In the genomic region with DNA sequence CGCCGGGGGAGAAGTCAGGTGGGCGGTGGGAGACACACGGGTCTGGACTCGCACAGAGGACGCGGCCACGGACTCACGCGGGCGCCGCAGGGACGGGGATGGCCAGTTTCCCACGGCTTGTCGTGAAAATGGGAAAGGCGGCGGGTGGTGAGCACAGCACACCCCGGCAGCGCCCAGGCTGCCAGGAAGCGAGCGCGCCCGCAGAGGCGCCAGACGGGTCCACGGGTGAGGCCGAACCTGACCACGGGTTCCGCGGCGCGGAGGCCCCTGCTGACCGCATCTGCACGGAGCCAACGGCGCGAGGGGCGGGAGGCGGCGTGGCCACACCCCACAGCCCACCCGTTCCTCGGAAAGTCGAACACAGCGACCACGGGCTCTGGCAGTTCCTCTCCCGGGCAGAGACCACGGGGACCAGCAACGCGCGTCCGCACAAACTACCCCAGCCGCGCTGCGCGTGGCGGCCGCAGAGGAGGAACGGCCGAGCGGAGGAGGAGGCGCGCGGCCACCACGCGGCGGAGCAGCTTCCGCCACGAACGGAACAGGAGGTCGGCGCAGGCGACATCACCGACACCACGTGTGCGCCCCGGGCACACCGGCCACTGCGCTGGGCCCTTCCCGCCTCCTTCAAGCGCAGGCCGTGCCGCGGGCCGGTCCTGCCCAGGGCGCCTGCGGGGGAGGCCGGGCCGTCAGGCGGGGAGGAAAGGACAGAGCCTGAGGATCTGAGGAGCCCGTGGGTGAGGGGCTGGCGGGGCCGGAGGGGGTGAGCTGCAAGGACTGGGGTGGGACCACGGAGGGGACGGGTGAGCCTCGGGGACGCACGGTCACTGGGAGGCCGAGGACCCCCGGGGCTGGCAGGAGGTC, we compare ENCODE assay signal across 11 cellular contexts. TPM values are rescaled to one million over a fixed set of nuclear protein-coding genes. Genes with fewer than 3 reads are reported as not detected.
A peak's percentile ranks its signal among the peaks of the same experiment; 100 is the strongest.
DNase-seq lines count a peak whose midpoint lies in the region; ATAC-seq, FAIRE-seq and TF ChIP-seq lines count a peak whose summit lies in the region.
"Had no signal": no experiment of that assay in that cellular context is flagged by ENCODE, and none has a peak within 500 bp of the region (broad histone marks: within the 10 kb centered on the region; RNA-seq: fewer than 3 reads in every experiment).

No MANE protein-coding gene starts in this region.

- H2AK5ac ChIP-seq in H1 (ENCODE audit: low read depth, low read length), result no peak overlapping the region

- no peak overlapping the region for H3K4me2 ChIP-seq in H1 (ENCODE audit: insufficient read depth in 1 of 2, low read depth in 2 of 2, low read length in 2 of 2)

- TF ChIP-seq RAD21 in H1 (IDR thresholded peaks at IDR 0.05 in 1 of 2, conservative IDR thresholded peaks at IDR 0.05 in 1 of 2; ENCODE audit: low read depth in 2 of 2, low read length in 2 of 2), result no peak

- POLR2A ChIA-PET in CD4-positive, alpha-beta T cell (lab: Charles Lee), result no interaction called here
- POLR2A ChIA-PET in H1 (lab: Charles Lee; ENCODE audit: partially characterized antibody), result no interaction called here

- no peaks in the 10 kb centered on the region for H3K36me3 Mint-ChIP-seq in CD4-positive, alpha-beta T cell (ENCODE audit: low read depth)

- H3K79me2 ChIP-seq in H1 (ENCODE audit: control insufficient read depth in 1 of 2, insufficient read depth in 2 of 2, low read length in 2 of 2), result peaks cover 0 to 5% of the 10 kb centered on the region in 2 experiments; a peak in 1 of 4 replicates

- H2BK15ac ChIP-seq in H1 (ENCODE audit: low read length), result no peak overlapping the region

- FAIRE-seq in H1 (lab: Jason Lieb, UNC), result no peak
- FAIRE-seq: colon had no signal

- no peak overlapping the region for H3K9ac ChIP-seq in H1 (replicated peaks in 1 of 4; ENCODE audit: extremely low read depth in 1 of 4, low read depth in 3 of 4, low read length in 3 of 4)

- no peak overlapping the region for H2BK120ac ChIP-seq in H1 (replicated peaks; ENCODE audit: low read depth, low read length)

- no peak overlapping the region for H3K23ac ChIP-seq in H1 (ENCODE audit: insufficient read length)

- ATAC-seq in CD4-positive, alpha-beta T cell (ENCODE audit: poor library complexity), result no peak
- ATAC-seq in GM18907 (IDR thresholded peaks at IDR 0.05; ENCODE audit: unreplicated experiment) (no peak), GM21619 (IDR thresholded peaks at IDR 0.05; ENCODE audit: unreplicated experiment) (no peak)

- intact Hi-C loops in CD4-positive, alpha-beta T cell (cut with DNase I, micrococcal nuclease), result no loop called here
- intact Hi-C loops in ovary (cut with DNase I), result no loop called here

- CTCF ChIA-PET in CD4-positive, alpha-beta T cell (lab: Charles Lee), result no interaction called here
- CTCF ChIA-PET in H1 (lab: Charles Lee; ENCODE audit: partially characterized antibody), result interaction anchor here (0.8 to 1.4 kb wide), 5 partner anchors 10 to 131 kb away, joined by 3 to 5 read pairs (median 4); partner anchors contain the start of gene NRARP

- no peak overlapping the region for H4K5ac ChIP-seq in H1 (ENCODE audit: insufficient read length, low read depth, low read length)

- no peaks in the 10 kb centered on the region for H3K9me3 Mint-ChIP-seq in CD4-positive, alpha-beta T cell

- H3K9me3 ChIP-seq in CD4-positive, alpha-beta T cell (ENCODE audit: control insufficient read depth, low read length), result no peaks in the 10 kb centered on the region
- H3K9me3 ChIP-seq in H1 (ENCODE audit: insufficient read depth in 2 of 2, low read depth in 1 of 2, low read length in 1 of 2) (no peaks in the 10 kb centered on the region), ovary (no peaks in the 10 kb centered on the region)

- H2BK12ac ChIP-seq in H1 (ENCODE audit: low read depth, low read length), result no peak overlapping the region

- no peak overlapping the region for H3K27ac Mint-ChIP-seq in CD4-positive, alpha-beta T cell

- H4K91ac ChIP-seq in H1 (replicated peaks; ENCODE audit: insufficient read length, low read length), result no peak overlapping the region

- H2AFZ ChIP-seq in H1 (ENCODE audit: low read length), result no peak overlapping the region

- peak overlapping the region; percentile 38 for H3K4me3 Mint-ChIP-seq in CD4-positive, alpha-beta T cell

- peaks cover 3% of the 10 kb centered on the region; the same call in 1 of the 2 replicates for H3K23me2 ChIP-seq in H1 (ENCODE audit: low read depth, low read length)

- H3K4me3 ChIP-seq in H1 (ENCODE audit: extremely low read depth in 1 of 4, insufficient read depth in 2 of 4, low read depth in 3 of 4, low read length in 4 of 4), result no peak overlapping the region
- no peak overlapping the region for H3K4me3 ChIP-seq in ovary

- H3K4me1 ChIP-seq in H1 (replicated peaks in 1 of 4; ENCODE audit: control insufficient read depth in 3 of 4, insufficient read depth in 4 of 4, low read length in 3 of 4), result no peaks in the 10 kb centered on the region; a peak in 1 of 7 replicates
- peaks cover 7% of the 10 kb centered on the region for H3K4me1 ChIP-seq in ovary (ENCODE audit: insufficient read depth)

- TF ChIP-seq POLR2A in H1 (IDR thresholded peaks at IDR 0.05; ENCODE audit: control extremely low read depth in 1 of 2, low read depth in 2 of 2, low read length in 2 of 2) (no peak), ovary (IDR thresholded peaks at IDR 0.05) (no peak)

- no peaks in the 10 kb centered on the region for H3K27me3 ChIP-seq in CD4-positive, alpha-beta T cell (ENCODE audit: control insufficient read depth, insufficient read depth, low read length)
- no peaks in the 10 kb centered on the region for H3K27me3 ChIP-seq in H1 (replicated peaks in 1 of 4; ENCODE audit: control insufficient read depth in 3 of 4, extremely low read depth in 1 of 4, insufficient read depth in 3 of 4, low read length in 3 of 4)
- H3K27me3 ChIP-seq in ovary, result no peaks in the 10 kb centered on the region

- no peak overlapping the region for H3K27ac ChIP-seq in CD4-positive, alpha-beta T cell (ENCODE audit: low read depth, low read length)
- H3K27ac ChIP-seq in H1 (ENCODE audit: low read depth, low read length) (no peak overlapping the region), ovary (no peak overlapping the region)

- H3K4me1 Mint-ChIP-seq in CD4-positive, alpha-beta T cell (ENCODE audit: low read depth), result peaks cover 15% of the 10 kb centered on the region

- no peak for DNase-seq in CD4-positive, alpha-beta T cell
- DNase-seq in NOMO-1 treated with DMSO at 0.1 percent for 48 hours (lab: John Stamatoyannopoulos, UW; ENCODE audit: unreplicated experiment) (peak; percentile 51), H1 (ENCODE audit: low read depth in 1 of 2, low spot score in 2 of 2) (peak in 1 of 2 experiments; percentile 45), ovary (peak in 3 of 5 donors; percentile 34 to 48 (median 47)), NCI-H1105 (lab: John Stamatoyannopoulos, UW) (no peak), AG08396 (ENCODE audit: low spot score) (no peak)
- DNase-seq: NCI-H446; stimulated activated CD4-positive, alpha-beta T cell treated with anti-CD3 and anti-CD28 coated beads, Interleukin-2, amount 100 ng/mL, for 48 hours had no signal

- H2BK20ac ChIP-seq in H1 (ENCODE audit: low read length), result no peak overlapping the region

- H2BK5ac ChIP-seq in H1 (ENCODE audit: low read depth, low read length), result no peak overlapping the region

- WGBS in H1 (ENCODE audit: extremely low coverage in 1 of 2, insufficient coverage in 1 of 2, insufficient read length in 1 of 2, insufficient replicate concordance in 2 of 2, low coverage in 1 of 2, low lambda C conversion rate in 2 of 2, missing lambda C conversion rate in 1 of 2), 2 experiments, result 95% methylated on average over 71 of the region's 99 CpGs; no CpG with 5 or more reads in 1 of the 2 experiments
- 74 to 92% (median 86%) methylated on average over 99 of the region's 99 CpGs for WGBS in ovary, 3 donors

- TF ChIP-seq CTCF in CD4-positive, alpha-beta T cell (IDR thresholded peaks at IDR 0.05), result no peak
- TF ChIP-seq CTCF in H1 (IDR thresholded peaks at IDR 0.05; ENCODE audit: control extremely low read depth in 1 of 3, insufficient read depth in 1 of 3, low read depth in 1 of 3, low read length in 3 of 3), result no peak
- TF ChIP-seq CTCF in ovary (IDR thresholded peaks at IDR 0.05), result no peak

- H3K79me1 ChIP-seq in H1 (ENCODE audit: low read depth, low read length), result peaks cover 11% of the 10 kb centered on the region

- H3K18ac ChIP-seq in H1 (ENCODE audit: extremely low read depth, low read length), result no peak overlapping the region

- H4K20me1 ChIP-seq in H1 (replicated peaks in 1 of 2; ENCODE audit: control insufficient read depth in 1 of 2, insufficient read depth in 2 of 2, low read length in 2 of 2), result peaks cover 0 to 2% of the 10 kb centered on the region in 2 experiments

- H3K27me3 Mint-ChIP-seq in CD4-positive, alpha-beta T cell, result no peaks in the 10 kb centered on the region

- peak overlapping the region; percentile 51 for H4K8ac ChIP-seq in H1 (ENCODE audit: extremely low read depth, insufficient read depth, low read length)

- no peak overlapping the region for H3K56ac ChIP-seq in H1 (replicated peaks; ENCODE audit: insufficient read length, low read depth, low read length)

- TF ChIP-seq EP300 in H1 (IDR thresholded peaks at IDR 0.05; ENCODE audit: borderline replicate concordance in 1 of 2, low read depth in 2 of 2, low read length in 2 of 2) (no peak), ovary (IDR thresholded peaks at IDR 0.05) (no peak)

- H3K14ac ChIP-seq in H1 (ENCODE audit: insufficient read length), result no peak overlapping the region

- H3K36me3 ChIP-seq in H1 (ENCODE audit: control insufficient read depth in 2 of 4, insufficient read depth in 4 of 4, low read length in 3 of 4) (no peaks in the 10 kb centered on the region), ovary (no peaks in the 10 kb centered on the region)

- no peak overlapping the region for H3K4ac ChIP-seq in H1 (replicated peaks; ENCODE audit: insufficient read length, low read depth, low read length)

RNA-seq across cellular contexts. Expression of gene EXD3, which starts 5.6 kb away (rescaled TPM):
- 10 to 100 TPM; 14.9 to 16.9 TPM for total RNA-seq in CD4-positive, alpha-beta T cell
- 7.0 and 7.2 TPM in 2 replicates for total RNA-seq in H1 (2021; fragmentation: NEBNext Ultra II Directional; extraction: Animal tissue kit (Norgen Biotek cat#: 25700))
- 9.4 and 12.7 TPM in 2 replicates for polyA plus RNA-seq in H1 (2011; rRNA removed)
- 11.1 TPM for polyA plus RNA-seq in H1 (2011; cell fraction: cytosol; rRNA removed)
- 40.6 TPM for polyA plus RNA-seq in H1 (2011; cell fraction: nucleus; rRNA removed)
- polyA plus RNA-seq in H1 (2012, experiment 1 of 2), result 4.4 to 11.7 TPM (median 10.6 TPM) in 4 replicates
- polyA plus RNA-seq in H1 (2012, experiment 2 of 2), result 6.7 TPM
- 5.3 TPM for polyA plus RNA-seq in H1 (2013, experiment 1 of 2)
- polyA plus RNA-seq in H1 (2013, experiment 2 of 2), result 4.9 TPM
- polyA minus RNA-seq in H1 (2011; rRNA and poly(A)+ RNA removed), result 2.7 and 6.9 TPM in 2 replicates
- 6.4 TPM for polyA minus RNA-seq in H1 (2011; cell fraction: cytosol; rRNA and poly(A)+ RNA removed)
- polyA minus RNA-seq in H1 (2011; cell fraction: nucleus; rRNA and poly(A)+ RNA removed), result 11.7 TPM
- total RNA-seq in ovary, result 10 to 100 TPM; 19.5 to 30.6 (median 26.2) TPM
- polyA plus RNA-seq in ovary, result 10 to 100 TPM in 1 of 2 donors, 1 to 10 TPM in 1; 1.0 to 19.4 TPM

RNA-seq across cellular contexts. Expression of gene NOXA1, which starts 5.8 kb away (rescaled TPM):
- total RNA-seq in CD4-positive, alpha-beta T cell, result 1 to 10 TPM; 6.7 to 7.7 TPM
- 0.34 and 0.55 TPM in 2 replicates for total RNA-seq in H1 (2021; fragmentation: NEBNext Ultra II Directional; extraction: Animal tissue kit (Norgen Biotek cat#: 25700))
- 0.91 and 1.5 TPM in 2 replicates for polyA plus RNA-seq in H1 (2011; rRNA removed)
- 1.3 TPM for polyA plus RNA-seq in H1 (2011; cell fraction: cytosol; rRNA removed)
- 4.7 TPM for polyA plus RNA-seq in H1 (2011; cell fraction: nucleus; rRNA removed)
- 0.41 to 1.2 TPM (median 0.88 TPM) in 4 replicates for polyA plus RNA-seq in H1 (2012, experiment 1 of 2)
- polyA plus RNA-seq in H1 (2012, experiment 2 of 2), result 0.25 TPM
- polyA plus RNA-seq in H1 (2013, experiment 1 of 2), result 0.53 TPM
- polyA plus RNA-seq in H1 (2013, experiment 2 of 2), result 0.44 TPM
- not detected in 2 replicates for polyA minus RNA-seq in H1 (2011; rRNA and poly(A)+ RNA removed)
- polyA minus RNA-seq in H1 (2011; cell fraction: cytosol; rRNA and poly(A)+ RNA removed), result 0.81 TPM
- polyA minus RNA-seq in H1 (2011; cell fraction: nucleus; rRNA and poly(A)+ RNA removed), result 1.5 TPM
- 10 to 100 TPM in 5 of 7 donors, 1 to 10 TPM in 2; 8.5 to 18.5 (median 13.8) TPM for total RNA-seq in ovary
- 1 to 10 TPM in 1 of 2 donors, not detected in 1; 7.1 TPM for polyA plus RNA-seq in ovary

RNA-seq across cellular contexts. Expression of gene ENTPD8, which starts 23.8 kb away (rescaled TPM):
- not detected for total RNA-seq in CD4-positive, alpha-beta T cell
- total RNA-seq in H1 (2021; fragmentation: NEBNext Ultra II Directional; extraction: Animal tissue kit (Norgen Biotek cat#: 25700)), result 0.33 and 0.48 TPM in 2 replicates
- 0.51 and 1.1 TPM in 2 replicates for polyA plus RNA-seq in H1 (2011; rRNA removed)
- polyA plus RNA-seq in H1 (2011; cell fraction: cytosol; rRNA removed), result 0.69 TPM
- polyA plus RNA-seq in H1 (2011; cell fraction: nucleus; rRNA removed), result 6.1 TPM
- polyA plus RNA-seq in H1 (2012, experiment 1 of 2), result 0.39 to 1.0 TPM (median 0.86 TPM) in 4 replicates
- polyA plus RNA-seq in H1 (2012, experiment 2 of 2), result 0.30 TPM
- 0.45 TPM for polyA plus RNA-seq in H1 (2013, experiment 1 of 2)
- polyA plus RNA-seq in H1 (2013, experiment 2 of 2), result 0.40 TPM
- 0.12 TPM in 1 of 2 replicates, not detected in the other for polyA minus RNA-seq in H1 (2011; rRNA and poly(A)+ RNA removed)
- polyA minus RNA-seq in H1 (2011; cell fraction: cytosol; rRNA and poly(A)+ RNA removed), result not detected
- polyA minus RNA-seq in H1 (2011; cell fraction: nucleus; rRNA and poly(A)+ RNA removed), result 0.40 TPM
- under 1 TPM in 5 of 7 donors, not detected in 2; 0.10 to 0.57 (median 0.24) TPM for total RNA-seq in ovary
- under 1 TPM in 1 of 2 donors, not detected in 1; 0.11 TPM for polyA plus RNA-seq in ovary

RNA-seq across cellular contexts. Expression of gene NSMF, which starts 41.7 kb away (rescaled TPM):
- 100 to 1,000 TPM; 104 to 109 TPM for total RNA-seq in CD4-positive, alpha-beta T cell
- total RNA-seq in H1 (2021; fragmentation: NEBNext Ultra II Directional; extraction: Animal tissue kit (Norgen Biotek cat#: 25700)), result 55.5 and 56.7 TPM in 2 replicates
- 65.1 and 90.8 TPM in 2 replicates for polyA plus RNA-seq in H1 (2011; rRNA removed)
- 65.8 TPM for polyA plus RNA-seq in H1 (2011; cell fraction: cytosol; rRNA removed)
- polyA plus RNA-seq in H1 (2011; cell fraction: nucleus; rRNA removed), result 223 TPM
- 31.7 to 60.6 TPM (median 47.9 TPM) in 4 replicates for polyA plus RNA-seq in H1 (2012, experiment 1 of 2)
- polyA plus RNA-seq in H1 (2012, experiment 2 of 2), result 42.0 TPM
- 39.5 TPM for polyA plus RNA-seq in H1 (2013, experiment 1 of 2)
- 37.5 TPM for polyA plus RNA-seq in H1 (2013, experiment 2 of 2)
- polyA minus RNA-seq in H1 (2011; rRNA and poly(A)+ RNA removed), result 23.1 and 28.8 TPM in 2 replicates
- 32.0 TPM for polyA minus RNA-seq in H1 (2011; cell fraction: cytosol; rRNA and poly(A)+ RNA removed)
- 41.2 TPM for polyA minus RNA-seq in H1 (2011; cell fraction: nucleus; rRNA and poly(A)+ RNA removed)
- 10 to 100 TPM; 22.9 to 50.3 (median 35.4) TPM for total RNA-seq in ovary
- polyA plus RNA-seq in ovary, result 10 to 100 TPM; 24.0 to 29.5 TPM

Comparison
In these comparisons a context has a peak if more than half of its experiments do, and no peak if none do; other contexts are left out.
1. DNase-seq: peak in NOMO-1 treated with DMSO at 0.1 percent for 48 hours (single experiment) and ovary (3 of 5); none in CD4-positive, alpha-beta T cell (0 of 10), NCI-H1105 (single experiment) and AG08396 (single experiment).